In the genomic region with DNA sequence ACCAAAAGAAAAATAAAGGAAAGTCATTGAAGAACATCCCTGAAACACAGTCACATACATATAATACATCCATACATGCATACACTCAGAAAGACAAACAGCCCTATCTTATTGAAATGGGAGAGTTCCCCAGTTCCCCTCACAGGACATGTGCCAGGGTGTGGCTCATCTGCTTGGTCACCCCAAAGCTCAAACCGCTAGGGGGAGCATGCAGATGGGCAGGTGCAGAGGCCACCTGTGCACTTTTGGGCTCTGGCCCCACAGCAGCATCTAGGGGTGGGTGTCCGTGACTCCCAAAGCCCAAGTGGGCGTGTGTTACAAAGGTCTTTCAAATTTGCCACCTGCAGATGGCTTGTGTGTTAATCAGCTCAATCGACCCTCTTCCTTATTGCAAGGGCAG, we compare ENCODE assay signal across 2 cellular contexts.
TF ChIP-seq lines count a peak whose summit lies in the region.

No MANE protein-coding gene starts in this region.

TF ChIP-seq in SK-N-SH, 30 proteins besides CTCF, POLR2A, EP300 and RAD21 (continued from another document):
- TF ChIP-seq ZBTB33 (IDR thresholded peaks at IDR 0.05; ENCODE audit: borderline replicate concordance, low read depth) (no peak), ELF1 (IDR thresholded peaks at IDR 0.05) (no peak), NFIC (IDR thresholded peaks at IDR 0.05; ENCODE audit: borderline replicate concordance) (no peak), USF1 (IDR thresholded peaks at IDR 0.05; ENCODE audit: borderline replicate concordance, low read depth) (no peak), FOXJ3 (CRISPR knock-in tag; IDR thresholded peaks at IDR 0.05) (no peak)
- TF ChIP-seq, protein P1, sequence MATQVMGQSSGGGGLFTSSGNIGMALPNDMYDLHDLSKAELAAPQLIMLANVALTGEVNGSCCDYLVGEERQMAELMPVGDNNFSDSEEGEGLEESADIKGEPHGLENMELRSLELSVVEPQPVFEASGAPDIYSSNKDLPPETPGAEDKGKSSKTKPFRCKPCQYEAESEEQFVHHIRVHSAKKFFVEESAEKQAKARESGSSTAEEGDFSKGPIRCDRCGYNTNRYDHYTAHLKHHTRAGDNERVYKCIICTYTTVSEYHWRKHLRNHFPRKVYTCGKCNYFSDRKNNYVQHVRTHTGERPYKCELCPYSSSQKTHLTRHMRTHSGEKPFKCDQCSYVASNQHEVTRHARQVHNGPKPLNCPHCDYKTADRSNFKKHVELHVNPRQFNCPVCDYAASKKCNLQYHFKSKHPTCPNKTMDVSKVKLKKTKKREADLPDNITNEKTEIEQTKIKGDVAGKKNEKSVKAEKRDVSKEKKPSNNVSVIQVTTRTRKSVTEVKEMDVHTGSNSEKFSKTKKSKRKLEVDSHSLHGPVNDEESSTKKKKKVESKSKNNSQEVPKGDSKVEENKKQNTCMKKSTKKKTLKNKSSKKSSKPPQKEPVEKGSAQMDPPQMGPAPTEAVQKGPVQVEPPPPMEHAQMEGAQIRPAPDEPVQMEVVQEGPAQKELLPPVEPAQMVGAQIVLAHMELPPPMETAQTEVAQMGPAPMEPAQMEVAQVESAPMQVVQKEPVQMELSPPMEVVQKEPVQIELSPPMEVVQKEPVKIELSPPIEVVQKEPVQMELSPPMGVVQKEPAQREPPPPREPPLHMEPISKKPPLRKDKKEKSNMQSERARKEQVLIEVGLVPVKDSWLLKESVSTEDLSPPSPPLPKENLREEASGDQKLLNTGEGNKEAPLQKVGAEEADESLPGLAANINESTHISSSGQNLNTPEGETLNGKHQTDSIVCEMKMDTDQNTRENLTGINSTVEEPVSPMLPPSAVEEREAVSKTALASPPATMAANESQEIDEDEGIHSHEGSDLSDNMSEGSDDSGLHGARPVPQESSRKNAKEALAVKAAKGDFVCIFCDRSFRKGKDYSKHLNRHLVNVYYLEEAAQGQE (IDR thresholded peaks at IDR 0.05; ENCODE audit: low read depth, low read length), result no peak

TF ChIP-seq in SK-N-SH treated with all-trans-retinoic acid at 6 μM for 48 hours, 23 proteins besides CTCF, POLR2A, EP300 and RAD21 (continued from another document):
- TF ChIP-seq CSRNP3 (CRISPR knock-in tag; IDR thresholded peaks at IDR 0.05), result no peak
- no peak for TF ChIP-seq ZC3H10 (CRISPR knock-in tag; IDR thresholded peaks at IDR 0.05)
- no peak for TF ChIP-seq PPARA (CRISPR knock-in tag; IDR thresholded peaks at IDR 0.05; ENCODE audit: borderline replicate concordance)
- TF ChIP-seq GLIS3 (CRISPR knock-in tag; IDR thresholded peaks at IDR 0.05), result no peak
- TF ChIP-seq TOX (CRISPR knock-in tag; IDR thresholded peaks at IDR 0.05; ENCODE audit: borderline replicate concordance), result no peak
- no peak for TF ChIP-seq ESRRG (CRISPR knock-in tag; IDR thresholded peaks at IDR 0.05)
- no peak for TF ChIP-seq ARNTL (CRISPR knock-in tag; IDR thresholded peaks at IDR 0.05; ENCODE audit: borderline replicate concordance, low read depth)
- TF ChIP-seq ZNF70 (CRISPR knock-in tag; IDR thresholded peaks at IDR 0.05), result no peak
- TF ChIP-seq ZFP3 (CRISPR knock-in tag; IDR thresholded peaks at IDR 0.05), result no peak
- no peak for TF ChIP-seq RARB (CRISPR knock-in tag; IDR thresholded peaks at IDR 0.05)
